ENCODE assay signal across 2 cellular contexts in the genomic region with DNA sequence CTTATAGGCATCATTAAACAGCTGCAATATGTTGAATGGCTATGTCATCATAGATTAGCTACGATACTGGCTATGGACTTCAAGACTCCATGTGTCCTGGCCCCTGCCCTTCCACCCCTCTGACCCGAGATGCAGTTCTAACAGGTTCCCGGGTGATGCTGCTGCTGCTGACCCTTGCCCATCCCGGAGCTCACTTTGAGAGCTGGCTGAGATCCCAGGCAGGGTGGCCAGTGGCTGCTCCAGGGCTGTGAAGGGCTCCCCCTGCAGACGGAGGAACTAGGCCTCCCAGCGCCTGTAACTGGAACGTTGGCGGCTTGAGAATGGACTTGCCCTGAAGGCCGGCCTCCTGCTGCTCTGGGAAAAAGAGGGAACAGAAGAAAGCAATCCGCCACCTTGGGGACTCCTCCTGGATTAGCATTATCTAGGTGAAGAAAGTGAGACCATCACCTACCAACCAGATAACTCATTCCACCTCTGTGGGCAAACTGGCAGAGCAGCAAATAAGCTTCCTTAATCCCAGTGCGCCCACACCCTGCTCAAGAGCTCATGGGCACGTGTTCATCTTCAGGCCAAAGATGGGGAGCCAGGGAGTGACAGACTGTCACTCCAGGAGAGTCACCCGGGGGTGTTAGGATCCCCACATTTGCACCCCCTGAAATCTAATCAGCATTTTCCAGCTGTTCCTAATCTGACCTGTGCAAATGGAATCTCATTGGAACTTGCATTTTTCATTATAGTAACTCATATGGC.
TF ChIP-seq lines count a peak whose summit lies in the region.

No MANE protein-coding gene starts in this region.

TF ChIP-seq in K562, 482 proteins besides CTCF, POLR2A, EP300 and RAD21 (continued from another document and continues in another):
- TF ChIP-seq CTCFL (IDR thresholded peaks at IDR 0.05; ENCODE audit: borderline replicate concordance, insufficient read depth, low read depth, low read length, poor library complexity, severe bottlenecking) (peak; percentile 88), YY1 (IDR thresholded peaks at IDR 0.05; ENCODE audit: borderline replicate concordance in 1 of 3, control insufficient read depth in 1 of 3, extremely low read depth in 1 of 3, insufficient read depth in 3 of 3, insufficient read length in 1 of 3, insufficient replicate concordance in 2 of 3, low read depth in 1 of 3, low read length in 2 of 3) (peak in 1 of 3 experiments; percentile 12), HDAC6 (IDR thresholded peaks at IDR 0.05; ENCODE audit: low read depth, low read length) (0 out of 2 replicates have a peak, but pooled peaks have one; percentile 22), MAFF (IDR thresholded peaks at IDR 0.05; ENCODE audit: low read length) (peak; percentile 1; the same call in 1 of the 2 replicates), NR2C2 (CRISPR knock-in tag; IDR thresholded peaks at IDR 0.05) (no peak; the same call in 1 of the 2 replicates), NR2C2 (tag; IDR thresholded peaks at IDR 0.05) (peak; percentile 32; the same call in 1 of the 2 replicates), ZNF436 (CRISPR knock-in tag; IDR thresholded peaks at IDR 0.05) (no peak), ELF4 (CRISPR knock-in tag; IDR thresholded peaks at IDR 0.05) (no peak), PRDM10 (IDR thresholded peaks at IDR 0.05; ENCODE audit: partially characterized antibody) (peak; percentile 82), CREB3L1 (IDR thresholded peaks at IDR 0.05; ENCODE audit: borderline replicate concordance, low read depth) (peak; percentile 42; the same call in 1 of the 2 replicates), RCOR1 (IDR thresholded peaks at IDR 0.05; ENCODE audit: borderline replicate concordance in 1 of 2, low read depth in 2 of 2, low read length in 2 of 2) (peak in 1 of 2 experiments; percentile 55; a peak in 1 of 4 replicates), CHAMP1 (IDR thresholded peaks at IDR 0.05) (no peak), RFX7 (CRISPR knock-in tag; IDR thresholded peaks at IDR 0.05) (no peak), PHB (CRISPR knock-in tag; IDR thresholded peaks at IDR 0.05) (no peak)

TF ChIP-seq in HepG2, 621 proteins besides CTCF, POLR2A, EP300 and RAD21 (continued from another document and continues in another):
- TF ChIP-seq TRAFD1 (CRISPR knock-in tag; IDR thresholded peaks at IDR 0.05; ENCODE audit: borderline replicate concordance) (no peak), ZBTB7B (CRISPR knock-in tag; IDR thresholded peaks at IDR 0.05) (no peak), ZNF530 (CRISPR knock-in tag; IDR thresholded peaks at IDR 0.05; ENCODE audit: low read depth) (no peak), CEBPB (IDR thresholded peaks at IDR 0.05; ENCODE audit: borderline replicate concordance, low read depth, low read length) (no peak), ZBTB49 (CRISPR knock-in tag; IDR thresholded peaks at IDR 0.05; ENCODE audit: borderline replicate concordance) (no peak), TERF1 (CRISPR knock-in tag; IDR thresholded peaks at IDR 0.05) (no peak), ZNF143 (CRISPR knock-in tag; IDR thresholded peaks at IDR 0.05) (no peak), ZNF775 (CRISPR knock-in tag; IDR thresholded peaks at IDR 0.05; ENCODE audit: borderline replicate concordance) (no peak), NFKB2 (CRISPR knock-in tag; IDR thresholded peaks at IDR 0.05; ENCODE audit: borderline replicate concordance) (peak; percentile 44; the same call in 1 of the 2 replicates), ZBTB2 (CRISPR knock-in tag; IDR thresholded peaks at IDR 0.05; ENCODE audit: low read depth) (no peak), NR2F6 (IDR thresholded peaks at IDR 0.05) (no peak), NR2F6 (CRISPR knock-in tag; IDR thresholded peaks at IDR 0.05) (0 out of 2 replicates have a peak, but pooled peaks have one; percentile 19), ELF3 (CRISPR knock-in tag; IDR thresholded peaks at IDR 0.05) (0 out of 2 replicates have a peak, but pooled peaks have one; percentile 41), ZMYM4 (CRISPR knock-in tag; IDR thresholded peaks at IDR 0.05) (peak; percentile 46; the same call in 1 of the 2 replicates), ZNF639 (CRISPR knock-in tag; conservative IDR thresholded peaks at IDR 0.05) (no peak), MXD3 (CRISPR knock-in tag; IDR thresholded peaks at IDR 0.05) (no peak), ZNF747 (CRISPR knock-in tag; IDR thresholded peaks at IDR 0.05; ENCODE audit: borderline replicate concordance) (peak; percentile 51; the same call in 1 of the 2 replicates), FOXA1 (IDR thresholded peaks at IDR 0.05) (no peak), FOXA1 (CRISPR knock-in tag; IDR thresholded peaks at IDR 0.05) (no peak), ZBTB38 (CRISPR knock-in tag; IDR thresholded peaks at IDR 0.05) (no peak; the same call in 1 of the 2 replicates), IKZF1 (IDR thresholded peaks at IDR 0.05) (no peak), ZBTB26 (CRISPR knock-in tag; IDR thresholded peaks at IDR 0.05; ENCODE audit: borderline replicate concordance) (no peak), ZNF124 (CRISPR knock-in tag; IDR thresholded peaks at IDR 0.05) (0 out of 2 replicates have a peak, but pooled peaks have one; percentile 33), ZNF740 (CRISPR knock-in tag; IDR thresholded peaks at IDR 0.05) (no peak), PPARG (CRISPR knock-in tag; conservative IDR thresholded peaks at IDR 0.05) (no peak)
- TF ChIP-seq, protein P1, sequence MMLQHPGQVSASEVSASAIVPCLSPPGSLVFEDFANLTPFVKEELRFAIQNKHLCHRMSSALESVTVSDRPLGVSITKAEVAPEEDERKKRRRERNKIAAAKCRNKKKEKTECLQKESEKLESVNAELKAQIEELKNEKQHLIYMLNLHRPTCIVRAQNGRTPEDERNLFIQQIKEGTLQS (CRISPR knock-in tag; IDR thresholded peaks at IDR 0.05) = no peak
- TF ChIP-seq, protein P2, sequence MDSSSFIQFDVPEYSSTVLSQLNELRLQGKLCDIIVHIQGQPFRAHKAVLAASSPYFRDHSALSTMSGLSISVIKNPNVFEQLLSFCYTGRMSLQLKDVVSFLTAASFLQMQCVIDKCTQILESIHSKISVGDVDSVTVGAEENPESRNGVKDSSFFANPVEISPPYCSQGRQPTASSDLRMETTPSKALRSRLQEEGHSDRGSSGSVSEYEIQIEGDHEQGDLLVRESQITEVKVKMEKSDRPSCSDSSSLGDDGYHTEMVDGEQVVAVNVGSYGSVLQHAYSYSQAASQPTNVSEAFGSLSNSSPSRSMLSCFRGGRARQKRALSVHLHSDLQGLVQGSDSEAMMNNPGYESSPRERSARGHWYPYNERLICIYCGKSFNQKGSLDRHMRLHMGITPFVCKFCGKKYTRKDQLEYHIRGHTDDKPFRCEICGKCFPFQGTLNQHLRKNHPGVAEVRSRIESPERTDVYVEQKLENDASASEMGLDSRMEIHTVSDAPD (CRISPR knock-in tag; IDR thresholded peaks at IDR 0.05) = no peak
- TF ChIP-seq, protein P3, sequence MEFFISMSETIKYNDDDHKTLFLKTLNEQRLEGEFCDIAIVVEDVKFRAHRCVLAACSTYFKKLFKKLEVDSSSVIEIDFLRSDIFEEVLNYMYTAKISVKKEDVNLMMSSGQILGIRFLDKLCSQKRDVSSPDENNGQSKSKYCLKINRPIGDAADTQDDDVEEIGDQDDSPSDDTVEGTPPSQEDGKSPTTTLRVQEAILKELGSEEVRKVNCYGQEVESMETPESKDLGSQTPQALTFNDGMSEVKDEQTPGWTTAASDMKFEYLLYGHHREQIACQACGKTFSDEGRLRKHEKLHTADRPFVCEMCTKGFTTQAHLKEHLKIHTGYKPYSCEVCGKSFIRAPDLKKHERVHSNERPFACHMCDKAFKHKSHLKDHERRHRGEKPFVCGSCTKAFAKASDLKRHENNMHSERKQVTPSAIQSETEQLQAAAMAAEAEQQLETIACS (CRISPR knock-in tag; IDR thresholded peaks at IDR 0.05) = no peak
- TF ChIP-seq, protein P4, sequence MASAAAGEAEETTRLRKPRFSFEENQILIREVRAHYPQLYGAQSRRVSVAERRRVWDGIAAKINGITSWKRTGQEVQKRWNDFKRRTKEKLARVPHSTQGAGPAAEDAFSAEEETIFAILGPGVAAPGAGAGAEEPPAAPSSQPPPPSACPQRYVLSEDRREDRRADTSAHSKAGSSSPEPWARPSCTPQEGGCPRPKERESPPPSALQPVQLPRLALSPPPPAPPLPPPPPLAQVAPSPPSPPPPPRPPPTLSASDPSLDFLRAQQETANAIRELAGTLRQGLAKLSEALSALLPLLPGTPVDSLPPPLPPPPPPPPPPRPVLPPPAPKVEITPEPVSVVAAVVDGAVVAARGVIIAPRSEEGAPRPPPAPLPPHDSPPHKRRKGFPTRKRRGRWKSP (CRISPR knock-in tag; IDR thresholded peaks at IDR 0.05) = no peak
